8 cellular contexts compared by ENCODE assay signal in genomic region chr11:449889-450808, GRCh38. TPM values are rescaled to one million over a fixed set of nuclear protein-coding genes. Genes with fewer than 3 reads are reported as not detected.
A peak's percentile ranks its signal among the peaks of the same experiment; 100 is the strongest.
DNase-seq lines count a peak whose midpoint lies in the region; FAIRE-seq and TF ChIP-seq lines count a peak whose summit lies in the region.

TSS of gene PTDSS2 (plus strand) at chr11:450279. CDS start at chr11:450456, 177 bp downstream.

- H2AFZ ChIP-seq in Loucy (ENCODE audit: low read length) (peak within 1 kb of the TSS; percentile 59), neural cell (ENCODE audit: low read depth, low read length) (peak within 1 kb of the TSS; percentile 58)

- H3K4me3 ChIP-seq in Loucy (ENCODE audit: low read length, poor library complexity, severe bottlenecking) (peak within 1 kb of the TSS; percentile 81), neural cell (ENCODE audit: low read length) (peak within 1 kb of the TSS; percentile 96), stomach (peak within 1 kb of the TSS; percentile 86 to 100 (median 98))

- no peaks in the 10 kb centered on the region for H3K9me2 ChIP-seq in Loucy (replicated peaks; ENCODE audit: low read depth, low read length)
- H3K9me2 ChIP-seq in neural cell (ENCODE audit: insufficient read depth, low read length), result no peaks in the 10 kb centered on the region

- TF ChIP-seq EP300 in neural cell (conservative IDR thresholded peaks at IDR 0.05; ENCODE audit: poor library complexity, severe bottlenecking) (peak; percentile 66), stomach (IDR thresholded peaks at IDR 0.05) (no peak)

- TF ChIP-seq RAD21 in neural cell (conservative IDR thresholded peaks at IDR 0.05), result peak; percentile 11

- peaks cover 15% of the 10 kb centered on the region for H4K20me1 ChIP-seq in Loucy (ENCODE audit: insufficient read depth, low read length, poor library complexity, severe bottlenecking)
- peaks cover 2% of the 10 kb centered on the region for H4K20me1 ChIP-seq in neural cell (ENCODE audit: insufficient read depth)

- H3K9me3 ChIP-seq in Loucy (ENCODE audit: insufficient read depth, low read depth, low read length) (no peaks in the 10 kb centered on the region), neural cell (ENCODE audit: low read length) (no peaks in the 10 kb centered on the region), stomach (no peaks in the 10 kb centered on the region)

- peaks cover 44% of the 10 kb centered on the region; the same call in 1 of the 2 replicates for H3K79me2 ChIP-seq in Loucy (ENCODE audit: insufficient read depth, low read length)
- H3K79me2 ChIP-seq in neural cell (replicated peaks; ENCODE audit: insufficient read depth, low read length), result peaks cover 7% of the 10 kb centered on the region

- no peaks in the 10 kb centered on the region; the same call in 1 of the 2 replicates for H3K36me3 ChIP-seq in Loucy (ENCODE audit: insufficient read depth, low read length)
- H3K36me3 ChIP-seq in neural cell (ENCODE audit: insufficient read depth, low read length), result no peaks in the 10 kb centered on the region
- peaks cover 0 to 31% (median 27%) of the 10 kb centered on the region in 4 donors for H3K36me3 ChIP-seq in stomach

- DNase-seq in EL (peak; percentile 95), H54 (ENCODE audit: insufficient read length, low spot score) (peak; percentile 94), fibroblast of the conjunctiva (ENCODE audit: low read depth) (peak; percentile 93), stomach (peak; percentile 97)
- DNase-seq in activated T-helper 9 cell treated with anti-CD3 and anti-CD28 coated beads, Interleukin-2, amount 50 U/mL, for 16 hours (ENCODE audit: low read depth), result peak; percentile 90

- WGBS in stomach, 5 donors, result 0 to 1% (median 0%) methylated on average over 16 to 108 of the region's 108 CpGs

- H3K4me2 ChIP-seq in Loucy (ENCODE audit: low read depth, low read length, poor library complexity, severe bottlenecking), result peak within 1 kb of the TSS; percentile 78
- peak within 1 kb of the TSS; percentile 65 for H3K4me2 ChIP-seq in neural cell (ENCODE audit: low read length)

- no peaks in the 10 kb centered on the region for H3K27me3 ChIP-seq in Loucy (ENCODE audit: insufficient read depth, low read length, poor library complexity, severe bottlenecking)
- no peaks in the 10 kb centered on the region for H3K27me3 ChIP-seq in neural cell (ENCODE audit: insufficient read depth, low read depth, low read length)
- H3K27me3 ChIP-seq in stomach, result no peaks in the 10 kb centered on the region

- peak within 1 kb of the TSS; percentile 74 for H3K9ac ChIP-seq in Loucy (ENCODE audit: low read depth, low read length, poor library complexity, severe bottlenecking)
- H3K9ac ChIP-seq in neural cell (ENCODE audit: low read length), result peak within 1 kb of the TSS; percentile 83

- intact Hi-C loops in stomach (cut with DNase I; ENCODE audit: low total_unique reads), result no loop called here

- H3K27ac ChIP-seq in neural cell (ENCODE audit: low read length), result peak within 1 kb of the TSS; percentile 93
- H3K27ac ChIP-seq in stomach, result peak within 1 kb of the TSS; percentile 78 to 98 (median 96)

- H3K4me1 ChIP-seq in Loucy (ENCODE audit: insufficient read depth, low read length, poor library complexity, severe bottlenecking), result peaks cover 29% of the 10 kb centered on the region
- H3K4me1 ChIP-seq in stomach, result peaks cover 25 to 44% (median 40%) of the 10 kb centered on the region in 4 donors

- H3F3A ChIP-seq in Loucy (ENCODE audit: low read depth), result 0 out of 2 replicates have a peak, but pooled peaks cover 6% of the 10 kb centered on the region
- no peaks in the 10 kb centered on the region for H3F3A ChIP-seq in neural cell (ENCODE audit: insufficient read depth, low read length, poor library complexity, severe bottlenecking)

- TF ChIP-seq CTCF in Loucy (conservative IDR thresholded peaks at IDR 0.05; ENCODE audit: low read length) (no peak), neural cell (IDR thresholded peaks at IDR 0.05; ENCODE audit: poor library complexity, severe bottlenecking) (no peak), stomach (IDR thresholded peaks at IDR 0.05) (peak in 1 of 7 experiments; percentile 24)

- no peak for FAIRE-seq in H54 (lab: Jason Lieb, UNC)

- TF ChIP-seq POLR2A in H54 (IDR thresholded peaks at IDR 0.05; ENCODE audit: low read depth, low read length) (peak; percentile 62), Raji (IDR thresholded peaks at IDR 0.05; ENCODE audit: insufficient read depth, low read depth, low read length) (peak; percentile 97), stomach (IDR thresholded peaks at IDR 0.05) (peak in 1 of 4 donors; percentile 47)

TF ChIP-seq in neural cell, 6 proteins besides CTCF, POLR2A, EP300 and RAD21:
- TF ChIP-seq REST (IDR thresholded peaks at IDR 0.05; ENCODE audit: borderline replicate concordance) (peak; percentile 57), MXI1 (conservative IDR thresholded peaks at IDR 0.05; ENCODE audit: poor library complexity, severe bottlenecking) (peak; percentile 87), SMC3 (conservative IDR thresholded peaks at IDR 0.05; ENCODE audit: poor library complexity) (peak; percentile 28), EZH2 (IDR thresholded peaks at IDR 0.05; ENCODE audit: borderline replicate concordance, insufficient read depth, low read length, poor library complexity, severe bottlenecking) (no peak), TAF1 (IDR thresholded peaks at IDR 0.05; ENCODE audit: low read depth) (peak; percentile 71), POLR2AphosphoS5 (IDR thresholded peaks at IDR 0.05) (peak; percentile 96)

RNA-seq across cellular contexts. Expression of gene PTDSS2, which starts in this region (rescaled TPM):
- polyA plus RNA-seq in neural cell (39.1 and 54.3 TPM in 2 replicates), stomach (10 to 100 TPM; 11.6 to 24.3 (median 22.3) TPM)
- polyA minus RNA-seq in neural cell, result 27.1 and 28.7 TPM in 2 replicates
- 100 to 1,000 TPM in 2 of 5 donors, 10 to 100 TPM in 3; 16.5 to 264 (median 59.0) TPM for total RNA-seq in stomach

Comparison
In these comparisons a context has a peak if more than half of its experiments do, and no peak if none do; other contexts are left out.
1. Peak in every context shown above with its lines: DNase-seq, H3K4me3 ChIP-seq and H3K27ac ChIP-seq.